ENCODE assay signal across 22 cellular contexts in the genomic region with DNA sequence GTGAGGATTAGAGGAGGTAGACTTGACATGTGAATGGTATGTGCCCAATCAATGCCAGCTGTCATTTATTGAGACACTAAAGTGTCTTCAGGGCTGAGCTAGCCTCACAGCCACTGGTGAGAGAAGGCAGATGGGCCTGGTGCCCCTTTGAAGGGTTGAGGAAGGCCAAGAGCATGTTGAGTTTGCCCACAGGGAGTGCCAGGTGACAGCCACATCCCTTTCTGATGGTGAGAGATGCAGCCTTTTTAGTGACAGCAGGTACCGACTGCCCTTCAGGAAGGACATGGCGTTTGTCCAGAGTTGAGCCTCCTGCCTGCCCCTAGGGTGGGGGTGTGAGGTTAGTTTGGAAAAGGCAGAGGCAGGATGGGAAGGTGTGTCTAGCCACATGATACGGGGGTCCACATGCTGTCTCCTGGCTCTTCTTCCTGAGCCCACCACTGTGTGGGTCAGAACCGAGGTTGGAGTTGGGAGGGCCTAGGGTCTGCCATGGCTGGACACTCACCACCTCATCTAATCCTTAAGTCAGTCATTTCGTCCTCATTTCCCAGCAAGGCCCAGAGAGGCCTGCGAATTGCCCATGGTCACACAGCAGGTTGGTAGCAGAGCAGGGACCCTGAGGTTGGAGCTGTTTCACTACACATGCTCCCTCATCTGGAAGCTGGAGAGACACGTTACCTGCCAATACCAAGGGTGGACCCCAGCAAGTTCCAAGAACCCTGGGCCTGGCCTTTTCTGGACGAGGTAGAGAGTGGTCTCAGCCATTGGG. TPM values are rescaled to one million over a fixed set of nuclear protein-coding genes. Genes with fewer than 3 reads are reported as not detected.
A peak's percentile ranks its signal among the peaks of the same experiment; 100 is the strongest.
DNase-seq lines count a peak whose midpoint lies in the region; ATAC-seq lines count a peak whose summit lies in the region.
"Had no signal": no experiment of that assay in that cellular context is flagged by ENCODE, and none has a peak within 500 bp of the region (broad histone marks: within the 10 kb centered on the region; RNA-seq: fewer than 3 reads in every experiment).

No MANE protein-coding gene starts in this region.

- no peak overlapping the region for H3K18ac ChIP-seq in neuronal stem cell (ENCODE audit: low read length)

- peaks cover 14% of the 10 kb centered on the region for H3K4me1 ChIP-seq in CD8-positive, alpha-beta memory T cell (ENCODE audit: insufficient read depth, low read length)
- peaks cover 0 to 7% of the 10 kb centered on the region in 2 donors for H3K4me1 ChIP-seq in neuronal stem cell (ENCODE audit: control insufficient read depth in 2 of 2, insufficient read depth in 1 of 2, low read depth in 1 of 2, low read length in 2 of 2)

- H3K27me3 ChIP-seq in CD8-positive, alpha-beta memory T cell (ENCODE audit: insufficient read depth, low read length, poor library complexity, severe bottlenecking) = no peaks in the 10 kb centered on the region
- H3K27me3 ChIP-seq in neuronal stem cell (ENCODE audit: control insufficient read depth in 3 of 3, insufficient read depth in 3 of 3, low read depth in 1 of 3, low read length in 3 of 3) = peaks cover 0 to 38% (median 0%) of the 10 kb centered on the region in 3 experiments

- H3K23ac ChIP-seq in neuronal stem cell (ENCODE audit: low read depth, low read length, poor library complexity) = no peak overlapping the region

- no peak overlapping the region for H2BK5ac ChIP-seq in neuronal stem cell (ENCODE audit: low read length)

- H4K8ac ChIP-seq in neuronal stem cell (ENCODE audit: low read depth, low read length) = no peak overlapping the region

- H3K4me3 Mint-ChIP-seq in CD8-positive, alpha-beta memory T cell = peak overlapping the region in 2 of 7 donors; percentile 12 to 81
- peak overlapping the region in 1 of 2 donors; percentile 36 for H3K4me3 Mint-ChIP-seq in effector memory CD8-positive, alpha-beta T cell
- H3K4me3 Mint-ChIP-seq: CD14-positive monocyte, HFFc6 had no signal

- no peak overlapping the region for H2AFZ ChIP-seq in neuronal stem cell (ENCODE audit: low read length)

- no CpG with 5 or more reads among the region's 8 CpGs for WGBS in neuronal stem cell (ENCODE audit: extremely low coverage in 2 of 2, insufficient read length in 2 of 2, insufficient replicate concordance in 1 of 2), 2 donors

- H3K4me2 ChIP-seq in neuronal stem cell (ENCODE audit: insufficient read depth, low read length, poor library complexity, severe bottlenecking) = no peak overlapping the region

- no peak overlapping the region for H2BK15ac ChIP-seq in neuronal stem cell (ENCODE audit: low read length)

- H3K27me3 Mint-ChIP-seq in CD8-positive, alpha-beta memory T cell = peaks cover 1 to 3% of the 10 kb centered on the region in 2 donors
- H3K27me3 Mint-ChIP-seq in effector memory CD8-positive, alpha-beta T cell = no peaks in the 10 kb centered on the region

- no peak overlapping the region for H3K4me3 ChIP-seq in CD8-positive, alpha-beta memory T cell (ENCODE audit: low read length)
- no peak overlapping the region for H3K4me3 ChIP-seq in neuronal stem cell (ENCODE audit: low read length in 2 of 2)
- H3K4me3 ChIP-seq: SK-N-MC had no signal

- ATAC-seq in effector memory CD8-positive, alpha-beta T cell (replicated peaks) = no peak
- no peak for ATAC-seq in left colon
- ATAC-seq in HG02973 (IDR thresholded peaks at IDR 0.05; ENCODE audit: unreplicated experiment) = no peak
- no peak for ATAC-seq in HG02571 (IDR thresholded peaks at IDR 0.05; ENCODE audit: unreplicated experiment)
- ATAC-seq: Panc1 had no signal

- H3K4ac ChIP-seq in neuronal stem cell (ENCODE audit: low read length) = no peak overlapping the region

- H3K79me1 ChIP-seq in neuronal stem cell (ENCODE audit: low read depth, low read length) = no peaks in the 10 kb centered on the region

- no peaks in the 10 kb centered on the region for H3K9me3 ChIP-seq in CD8-positive, alpha-beta memory T cell (ENCODE audit: low read length)
- no peaks in the 10 kb centered on the region for H3K9me3 ChIP-seq in neuronal stem cell (replicated peaks in 1 of 2; ENCODE audit: control insufficient read depth in 2 of 2, insufficient read depth in 1 of 2, low read depth in 1 of 2, low read length in 2 of 2)

- no peak overlapping the region for H2BK12ac ChIP-seq in neuronal stem cell (ENCODE audit: low read length)

- H3K36me3 Mint-ChIP-seq in CD8-positive, alpha-beta memory T cell = peaks cover 0 to 1% (median 0%) of the 10 kb centered on the region in 3 donors
- peaks cover 4% of the 10 kb centered on the region for H3K36me3 Mint-ChIP-seq in effector memory CD8-positive, alpha-beta T cell (ENCODE audit: insufficient read depth)
- H3K36me3 Mint-ChIP-seq: CD14-positive monocyte had no signal

- peak overlapping the region; percentile 32 for H4K91ac ChIP-seq in neuronal stem cell (ENCODE audit: low read depth, low read length, poor library complexity)

- H2BK120ac ChIP-seq in neuronal stem cell (ENCODE audit: low read depth, low read length) = no peak overlapping the region

- no peak overlapping the region for H3K14ac ChIP-seq in neuronal stem cell (ENCODE audit: low read length)

- CTCF ChIA-PET in CD8-positive, alpha-beta memory T cell (lab: Charles Lee) = interaction anchor here (1.1 kb wide), 1 partner anchor 12 kb away, joined by 3 read pairs; no protein-coding TSS in a partner anchor

- no peaks in the 10 kb centered on the region for H3K9me3 Mint-ChIP-seq in CD8-positive, alpha-beta memory T cell
- H3K9me3 Mint-ChIP-seq in effector memory CD8-positive, alpha-beta T cell = no peaks in the 10 kb centered on the region
- H3K9me3 Mint-ChIP-seq: CD14-positive monocyte, HFFc6 had no signal

- H3K9ac ChIP-seq in neuronal stem cell (ENCODE audit: low read depth, low read length, poor library complexity) = peak overlapping the region; percentile 14

- intact Hi-C loops in left colon (cut with DNase I, micrococcal nuclease) = no loop called here

- H3K4me1 Mint-ChIP-seq in CD8-positive, alpha-beta memory T cell = peaks cover 15 to 24% (median 21%) of the 10 kb centered on the region in 3 donors
- peaks cover 14 to 15% of the 10 kb centered on the region in 2 donors for H3K4me1 Mint-ChIP-seq in effector memory CD8-positive, alpha-beta T cell (ENCODE audit: low read depth in 2 of 2)

- DNase-seq in CD8-positive, alpha-beta memory T cell = peak in 1 of 5 donors; percentile 22
- DNase-seq in NCI-H69 (lab: John Stamatoyannopoulos, UW) (peak; percentile 53), neuronal stem cell (ENCODE audit: low spot score) (no peak), medulla oblongata (ENCODE audit: extremely low spot score) (no peak), left colon (no peak)
- no peak for DNase-seq in effector memory CD8-positive, alpha-beta T cell
- DNase-seq: ACHN, AML-193, DMS53, HFFc6, NCI-H1048, NCI-H1436 treated with DMSO at 0.1 percent for 48 hours, NCI-H2081, NCI-H510A had no signal

- POLR2A ChIA-PET in CD8-positive, alpha-beta memory T cell (lab: Charles Lee) = no interaction called here

- no peak overlapping the region for H3K27ac ChIP-seq in CD8-positive, alpha-beta memory T cell (ENCODE audit: low read depth, low read length)
- H3K27ac ChIP-seq in neuronal stem cell (replicated peaks; ENCODE audit: low read length) = no peak overlapping the region
- H3K27ac ChIP-seq: SK-N-MC had no signal

- peak overlapping the region in 6 of 8 donors; percentile 21 to 87 (median 52) for H3K27ac Mint-ChIP-seq in CD8-positive, alpha-beta memory T cell
- H3K27ac Mint-ChIP-seq in effector memory CD8-positive, alpha-beta T cell = peak overlapping the region; percentile 56 to 74
- H3K27ac Mint-ChIP-seq: HFFc6 had no signal

- H2AK5ac ChIP-seq in neuronal stem cell (ENCODE audit: low read depth, low read length) = peak overlapping the region; percentile 9

- no peaks in the 10 kb centered on the region for H3K36me3 ChIP-seq in CD8-positive, alpha-beta memory T cell (ENCODE audit: insufficient read depth, low read length)
- no peaks in the 10 kb centered on the region for H3K36me3 ChIP-seq in neuronal stem cell (replicated peaks in 1 of 2; ENCODE audit: control insufficient read depth in 2 of 2, insufficient read depth in 2 of 2, low read length in 2 of 2)

RNA-seq across cellular contexts. Expression of a gene that starts 32.5 kb away (rescaled TPM):
- total RNA-seq in CD8-positive, alpha-beta memory T cell = not detected
- not detected for polyA plus RNA-seq in CD8-positive, alpha-beta memory T cell
- 0.18 TPM for polyA plus RNA-seq in neuronal stem cell (2013, experiment 1 of 2)
- polyA plus RNA-seq in neuronal stem cell (2013, experiment 2 of 2) = 0.18 TPM
- 10 to 100 TPM; 59.4 to 73.5 TPM for total RNA-seq in left colon
- total RNA-seq: H4, HFFc6, MCF 10A, Right ventricle myocardium superior had no signal
- polyA plus RNA-seq: CD14-positive monocyte had no signal

RNA-seq across cellular contexts. Expression of a gene that starts 57.7 kb away (rescaled TPM):
- under 1 TPM; 0.64 to 0.70 TPM for total RNA-seq in CD8-positive, alpha-beta memory T cell
- 5.6 TPM for polyA plus RNA-seq in CD8-positive, alpha-beta memory T cell
- polyA plus RNA-seq in neuronal stem cell (2013, experiment 1 of 2) = 2.1 TPM
- polyA plus RNA-seq in neuronal stem cell (2013, experiment 2 of 2) = 2.0 TPM
- total RNA-seq in left colon = under 1 TPM in 1 of 2 donors, not detected in 1; 0.34 TPM
- total RNA-seq: H4, HFFc6, MCF 10A had no signal
- polyA plus RNA-seq: CD14-positive monocyte had no signal

Comparison
In these comparisons a context has a peak if more than half of its experiments do, and no peak if none do; other contexts are left out.
1. RNA of a gene that starts 32.5 kb away (total RNA-seq): 59.4 to 73.5 TPM in left colon; not detected in CD8-positive, alpha-beta memory T cell; every median in the first group is over 10 times any median in the second.